Comparison of ENCODE assay signal across 9 cellular contexts in the genomic region with DNA sequence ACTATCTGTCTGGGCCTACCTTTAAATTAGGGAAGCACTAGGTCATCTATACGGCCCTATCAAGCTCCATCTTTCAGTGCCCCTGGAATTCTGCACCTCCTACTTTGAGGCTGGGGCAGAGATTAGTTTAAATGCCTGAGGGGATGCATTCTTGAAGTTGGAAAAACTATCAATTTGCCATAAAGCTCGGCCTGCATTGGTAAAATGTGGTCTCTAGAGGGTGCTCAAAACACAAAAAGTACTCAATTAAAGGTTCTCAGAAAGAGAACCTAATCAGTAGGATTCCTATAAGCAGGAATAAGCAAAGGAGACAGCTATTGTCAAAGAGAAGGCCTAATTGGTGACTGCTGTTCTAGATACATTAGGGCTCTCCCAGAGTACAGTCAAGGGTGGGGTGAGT.
DNase-seq lines count a peak whose midpoint lies in the region; ATAC-seq, FAIRE-seq and TF ChIP-seq lines count a peak whose summit lies in the region.
"Had no signal": no experiment of that assay in that cellular context is flagged by ENCODE, and none has a peak within 500 bp of the region (broad histone marks: within the 10 kb centered on the region; RNA-seq: fewer than 3 reads in every experiment).

No MANE protein-coding gene starts in this region.

- no peaks in the 10 kb centered on the region for H3K36me3 Mint-ChIP-seq in mesothelial cell of epicardium

- POLR2A ChIA-PET in HEK293 (lab: Yijun Ruan, JAX), result no interaction called here

- in situ Hi-C loops in Caki2 (cut with HindIII; ENCODE audit: low pct_unique_long_range_greater_than_20kb, low sequenced_read_pairs), result no loop called here
- in situ Hi-C loops in T47D (cut with HindIII; ENCODE audit: low pct_unique_long_range_greater_than_20kb, low sequenced_read_pairs), result no loop called here

- no peak overlapping the region for H3K4me3 ChIP-seq in HEK293 (ENCODE audit: low read depth, low read length)

- peaks cover 43% of the 10 kb centered on the region for H3K9me3 Mint-ChIP-seq in mesothelial cell of epicardium

- no peak overlapping the region for H3K27ac Mint-ChIP-seq in mesothelial cell of epicardium

- no peaks in the 10 kb centered on the region for H3K4me1 ChIP-seq in HEK293 (ENCODE audit: control insufficient read depth, insufficient read depth, low read length)

- DNase-seq in Caki2 (ENCODE audit: low read depth) (peak; percentile 1), T47D (ENCODE audit: low read depth in 1 of 2, low spot score in 1 of 2) (peak; percentile 0 to 18), mesothelial cell of epicardium (ENCODE audit: low spot score in 2 of 2, unreplicated experiment in 2 of 2) (no peak), HTR-8/SVneo (ENCODE audit: insufficient read length, low spot score) (no peak), cortex of kidney (lab: John Stamatoyannopoulos, UW) (no peak), NCI-H1048 (lab: John Stamatoyannopoulos, UW) (no peak)
- DNase-seq: activated CD4-positive, alpha-beta T cell treated with anti-CD3 and anti-CD28 coated beads, Interleukin-2, amount 50 U/mL, for 4 hours had no signal

- H3K4me3 Mint-ChIP-seq in mesothelial cell of epicardium, result no peak overlapping the region

- H3K36me3 ChIP-seq in HEK293 (ENCODE audit: control insufficient read depth in 2 of 2, insufficient read depth in 1 of 2, low read length in 2 of 2), result no peaks in the 10 kb centered on the region

- no peaks in the 10 kb centered on the region; the same call in 1 of the 2 replicates for H3K9me3 ChIP-seq in HEK293 (ENCODE audit: control insufficient read depth, insufficient read depth, low read depth, low read length)

- CTCF ChIA-PET in HEK293 (lab: Yijun Ruan, JAX), result interaction anchor here (0.6 to 1.1 kb wide), 5 partner anchors 25 to 1189 kb away, joined by 3 to 7 read pairs (median 3); no protein-coding TSS in a partner anchor

- H3K27me3 Mint-ChIP-seq in mesothelial cell of epicardium (ENCODE audit: low read depth), result no peaks in the 10 kb centered on the region

- ATAC-seq in HG02981 (IDR thresholded peaks at IDR 0.05; ENCODE audit: unreplicated experiment), result no peak

- FAIRE-seq in HTR-8/SVneo (lab: Jason Lieb, UNC), result no peak

- H3K27ac ChIP-seq in HEK293 (ENCODE audit: extremely low read depth, low read depth, low read length), result no peak overlapping the region

- H3K4me1 Mint-ChIP-seq in mesothelial cell of epicardium, result no peaks in the 10 kb centered on the region

- TF ChIP-seq CTCF in HEK293 (tag by site-specific recombination; IDR thresholded peaks at IDR 0.05) (no peak), mesothelial cell of epicardium (IDR thresholded peaks at IDR 0.05; ENCODE audit: unreplicated experiment) (peak; percentile 28)

TF ChIP-seq in HEK293, 187 proteins besides CTCF, POLR2A, EP300 and RAD21:
- TF ChIP-seq ZNF654 (tag by site-specific recombination; IDR thresholded peaks at IDR 0.05; ENCODE audit: low read depth), result peak; percentile 44
- TF ChIP-seq, protein P1, sequence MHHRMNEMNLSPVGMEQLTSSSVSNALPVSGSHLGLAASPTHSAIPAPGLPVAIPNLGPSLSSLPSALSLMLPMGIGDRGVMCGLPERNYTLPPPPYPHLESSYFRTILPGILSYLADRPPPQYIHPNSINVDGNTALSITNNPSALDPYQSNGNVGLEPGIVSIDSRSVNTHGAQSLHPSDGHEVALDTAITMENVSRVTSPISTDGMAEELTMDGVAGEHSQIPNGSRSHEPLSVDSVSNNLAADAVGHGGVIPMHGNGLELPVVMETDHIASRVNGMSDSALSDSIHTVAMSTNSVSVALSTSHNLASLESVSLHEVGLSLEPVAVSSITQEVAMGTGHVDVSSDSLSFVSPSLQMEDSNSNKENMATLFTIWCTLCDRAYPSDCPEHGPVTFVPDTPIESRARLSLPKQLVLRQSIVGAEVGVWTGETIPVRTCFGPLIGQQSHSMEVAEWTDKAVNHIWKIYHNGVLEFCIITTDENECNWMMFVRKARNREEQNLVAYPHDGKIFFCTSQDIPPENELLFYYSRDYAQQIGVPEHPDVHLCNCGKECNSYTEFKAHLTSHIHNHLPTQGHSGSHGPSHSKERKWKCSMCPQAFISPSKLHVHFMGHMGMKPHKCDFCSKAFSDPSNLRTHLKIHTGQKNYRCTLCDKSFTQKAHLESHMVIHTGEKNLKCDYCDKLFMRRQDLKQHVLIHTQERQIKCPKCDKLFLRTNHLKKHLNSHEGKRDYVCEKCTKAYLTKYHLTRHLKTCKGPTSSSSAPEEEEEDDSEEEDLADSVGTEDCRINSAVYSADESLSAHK (tag by site-specific recombination; IDR thresholded peaks at IDR 0.05), result no peak

Comparison
In these comparisons a context has a peak if more than half of its experiments do, and no peak if none do; other contexts are left out.
1. DNase-seq: peak in Caki2 (single experiment) and T47D (2 of 2); none in mesothelial cell of epicardium (0 of 2), HTR-8/SVneo (single experiment), cortex of kidney (single experiment) and NCI-H1048 (single experiment).